In genomic region chr15:73928971-73929627, GRCh38 we compare ENCODE assay signal across 14 cellular contexts. TPM values are rescaled to one million over a fixed set of nuclear protein-coding genes. Genes with fewer than 3 reads are reported as not detected.
DNase-seq lines count a peak whose midpoint lies in the region; ATAC-seq, FAIRE-seq and TF ChIP-seq lines count a peak whose summit lies in the region.
"Had no signal": no experiment of that assay in that cellular context is flagged by ENCODE, and none has a peak within 500 bp of the region (broad histone marks: within the 10 kb centered on the region; RNA-seq: fewer than 3 reads in every experiment).

No MANE protein-coding gene starts in this region.

- peak overlapping the region; percentile 52 for H3K4me3 Mint-ChIP-seq in activated naive CD8-positive, alpha-beta T cell
- no peak overlapping the region for H3K4me3 Mint-ChIP-seq in activated naive CD8-positive, alpha-beta T cell treated with anti-CD3 and anti-CD28 coated beads for 36 hours
- H3K4me3 Mint-ChIP-seq in activated CD4-positive, alpha-beta memory T cell treated with anti-CD3 and anti-CD28 coated beads, Interleukin-2, amount 10 ng/mL, durations not matched to agents 7 days and 5 days: peak overlapping the region; percentile 50

- no peak for DNase-seq in activated naive CD8-positive, alpha-beta T cell treated with anti-CD3 and anti-CD28 coated beads for 36 hours
- DNase-seq in activated CD4-positive, alpha-beta memory T cell treated with anti-CD3 and anti-CD28 coated beads, Interleukin-2, amount 10 ng/mL, durations not matched to agents 7 days and 5 days: no peak
- no peak for DNase-seq in right atrium auricular region (ENCODE audit: low spot score)
- DNase-seq in tibial artery: peak in 1 of 2 donors; percentile 70
- no peak for DNase-seq in hypothalamus (lab: John Stamatoyannopoulos, UW)
- no peak for DNase-seq in GM19239 (ENCODE audit: insufficient read length, low spot score)
- DNase-seq: adrenal gland, Caco-2, H9, midbrain had no signal

- TF ChIP-seq CTCF in right atrium auricular region (IDR thresholded peaks at IDR 0.05): no peak
- no peak for TF ChIP-seq CTCF in tibial artery (IDR thresholded peaks at IDR 0.05)

- no peak for FAIRE-seq in GM19239 (lab: Jason Lieb, UNC)

- no peaks in the 10 kb centered on the region for H3K9me3 Mint-ChIP-seq in activated naive CD8-positive, alpha-beta T cell (ENCODE audit: low read depth)
- H3K9me3 Mint-ChIP-seq in activated naive CD8-positive, alpha-beta T cell treated with anti-CD3 and anti-CD28 coated beads for 36 hours: no peaks in the 10 kb centered on the region
- H3K9me3 Mint-ChIP-seq in activated CD4-positive, alpha-beta memory T cell treated with anti-CD3 and anti-CD28 coated beads, Interleukin-2, amount 10 ng/mL, durations not matched to agents 7 days and 5 days: no peaks in the 10 kb centered on the region
- H3K9me3 Mint-ChIP-seq: H9 had no signal

- no peaks in the 10 kb centered on the region for H3K36me3 Mint-ChIP-seq in activated naive CD8-positive, alpha-beta T cell
- no peaks in the 10 kb centered on the region for H3K36me3 Mint-ChIP-seq in activated naive CD8-positive, alpha-beta T cell treated with anti-CD3 and anti-CD28 coated beads for 36 hours
- H3K36me3 Mint-ChIP-seq in activated CD4-positive, alpha-beta memory T cell treated with anti-CD3 and anti-CD28 coated beads, Interleukin-2, amount 10 ng/mL, durations not matched to agents 7 days and 5 days (ENCODE audit: low read depth): no peaks in the 10 kb centered on the region

- H3K27me3 ChIP-seq in right atrium auricular region (no peaks in the 10 kb centered on the region), tibial artery (no peaks in the 10 kb centered on the region)

- no peaks in the 10 kb centered on the region for H3K27me3 Mint-ChIP-seq in activated naive CD8-positive, alpha-beta T cell
- H3K27me3 Mint-ChIP-seq in activated naive CD8-positive, alpha-beta T cell treated with anti-CD3 and anti-CD28 coated beads for 36 hours: no peaks in the 10 kb centered on the region
- no peaks in the 10 kb centered on the region for H3K27me3 Mint-ChIP-seq in activated CD4-positive, alpha-beta memory T cell treated with anti-CD3 and anti-CD28 coated beads, Interleukin-2, amount 10 ng/mL, durations not matched to agents 7 days and 5 days

- peak overlapping the region; percentile 64 to 86 for H3K27ac ChIP-seq in right atrium auricular region
- peak overlapping the region; percentile 84 to 98 for H3K27ac ChIP-seq in tibial artery

- H3K9me3 ChIP-seq in right atrium auricular region (no peaks in the 10 kb centered on the region), tibial artery (no peaks in the 10 kb centered on the region)
- H3K9me3 ChIP-seq: adrenal gland, Caco-2, gastroesophageal sphincter had no signal

- POLR2A ChIA-PET in activated CD4-positive, alpha-beta memory T cell treated with anti-CD3 and anti-CD28 coated beads, Interleukin-2, amount 10 ng/mL, durations not matched to agents 7 days and 5 days (lab: Charles Lee): interaction anchor here (0.7 to 2.3 kb wide), 7 partner anchors 9 to 65 kb away, joined by 3 to 6 read pairs (median 4); partner anchors contain the start of gene PML

- peak overlapping the region; percentile 59 to 69 for H3K4me3 ChIP-seq in right atrium auricular region
- H3K4me3 ChIP-seq in tibial artery: peak overlapping the region; percentile 15 to 85
- H3K4me3 ChIP-seq: adrenal gland had no signal

- H3K27ac Mint-ChIP-seq in activated naive CD8-positive, alpha-beta T cell: no peak overlapping the region
- no peak overlapping the region for H3K27ac Mint-ChIP-seq in activated naive CD8-positive, alpha-beta T cell treated with anti-CD3 and anti-CD28 coated beads for 36 hours
- peak overlapping the region; percentile 80 for H3K27ac Mint-ChIP-seq in activated CD4-positive, alpha-beta memory T cell treated with anti-CD3 and anti-CD28 coated beads, Interleukin-2, amount 10 ng/mL, durations not matched to agents 7 days and 5 days

- ATAC-seq in GM21447 (IDR thresholded peaks at IDR 0.05; ENCODE audit: unreplicated experiment): no peak
- ATAC-seq: gastroesophageal sphincter had no signal

- CTCF ChIA-PET in activated CD4-positive, alpha-beta memory T cell treated with anti-CD3 and anti-CD28 coated beads, Interleukin-2, amount 10 ng/mL, durations not matched to agents 7 days and 5 days (lab: Charles Lee): interaction anchor here (0.7 to 3.3 kb wide), 13 partner anchors 8 to 55 kb away, joined by 3 to 29 read pairs (median 7); partner anchors contain the start of gene TBC1D21

- H3K4me1 Mint-ChIP-seq in activated naive CD8-positive, alpha-beta T cell (ENCODE audit: low read depth): peaks cover 27% of the 10 kb centered on the region
- peaks cover 24% of the 10 kb centered on the region for H3K4me1 Mint-ChIP-seq in activated naive CD8-positive, alpha-beta T cell treated with anti-CD3 and anti-CD28 coated beads for 36 hours
- H3K4me1 Mint-ChIP-seq in activated CD4-positive, alpha-beta memory T cell treated with anti-CD3 and anti-CD28 coated beads, Interleukin-2, amount 10 ng/mL, durations not matched to agents 7 days and 5 days: peaks cover 61% of the 10 kb centered on the region

- intact Hi-C loops in tibial artery (cut with DNase I; ENCODE audit: low total_unique reads): no loop called here

- peaks cover 0 to 77% of the 10 kb centered on the region in 2 donors for H3K4me1 ChIP-seq in right atrium auricular region
- H3K4me1 ChIP-seq in tibial artery: peaks cover 9 to 71% (median 52%) of the 10 kb centered on the region in 4 donors

- H3K36me3 ChIP-seq in right atrium auricular region: no peaks in the 10 kb centered on the region
- no peaks in the 10 kb centered on the region for H3K36me3 ChIP-seq in tibial artery
- H3K36me3 ChIP-seq: adrenal gland had no signal

RNA-seq across cellular contexts. Expression of gene LOXL1, which starts 2.8 kb away (rescaled TPM):
- 1 to 10 TPM; 2.1 to 2.4 TPM for total RNA-seq in activated naive CD8-positive, alpha-beta T cell treated with anti-CD3 and anti-CD28 coated beads for 36 hours
- 10 to 100 TPM in 1 of 2 experiments, 1 to 10 TPM in 1; 9.1 to 10.9 TPM for total RNA-seq in activated CD4-positive, alpha-beta memory T cell treated with anti-CD3 and anti-CD28 coated beads, Interleukin-2, amount 10 ng/mL, durations not matched to agents 7 days and 5 days
- total RNA-seq in right atrium auricular region: 10 to 100 TPM; 22.2 to 59.0 TPM

RNA-seq across cellular contexts. Expression of gene TBC1D21, which starts 55.7 kb away (rescaled TPM):
- total RNA-seq in activated naive CD8-positive, alpha-beta T cell treated with anti-CD3 and anti-CD28 coated beads for 36 hours: not detected
- not detected for total RNA-seq in activated CD4-positive, alpha-beta memory T cell treated with anti-CD3 and anti-CD28 coated beads, Interleukin-2, amount 10 ng/mL, durations not matched to agents 7 days and 5 days
- not detected for total RNA-seq in right atrium auricular region
- total RNA-seq: adrenal gland, Caco-2, gastroesophageal sphincter, H9, temporal lobe had no signal
